In genomic region chr14:64891173-64891838, GRCh38 we compare ENCODE assay signal across 12 cellular contexts. TPM values are rescaled to one million over a fixed set of nuclear protein-coding genes. Genes with fewer than 3 reads are reported as not detected.
"Had no signal": no experiment of that assay in that cellular context is flagged by ENCODE, and none has a peak within 500 bp of the region (broad histone marks: within the 10 kb centered on the region; RNA-seq: fewer than 3 reads in every experiment).

No MANE protein-coding gene starts in this region.

- DNase-seq: activated CD4-positive, alpha-beta memory T cell treated with anti-CD3 and anti-CD28 coated beads for 36 hours; activated naive CD4-positive, alpha-beta T cell treated with Interleukin-2 at 50 U/mL for 16 hours; activated naive CD8-positive, alpha-beta T cell treated with anti-CD3 and anti-CD28 coated beads, Interleukin-2, amount 50 U/mL, for 24 hours; esophagus squamous epithelium; natural killer cell; stomach had no signal

- H3K27me3 ChIP-seq: ascending aorta, colonic mucosa, right atrium auricular region had no signal

- H3K9me3 ChIP-seq: ascending aorta, colonic mucosa, esophagus squamous epithelium, right atrium auricular region, stomach, thoracic aorta had no signal

- H3K4me1 ChIP-seq: ascending aorta, colonic mucosa, esophagus squamous epithelium, right atrium auricular region, stomach had no signal

- H3K4me3 ChIP-seq: ascending aorta, colonic mucosa, esophagus squamous epithelium, right atrium auricular region, stomach, thoracic aorta had no signal

- H3K27ac ChIP-seq: ascending aorta, colonic mucosa, esophagus squamous epithelium, right atrium auricular region, stomach, thoracic aorta, VCaP had no signal

- H3K36me3 ChIP-seq: ascending aorta, colonic mucosa, esophagus squamous epithelium, right atrium auricular region, stomach, thoracic aorta had no signal

RNA-seq across cellular contexts. Expression of gene GPX2, which starts 51.2 kb away (rescaled TPM):
- total RNA-seq: activated CD4-positive, alpha-beta memory T cell treated with anti-CD3 and anti-CD28 coated beads for 36 hours; activated T-cell treated with anti-CD3 and anti-CD28 coated beads, Interleukin-2, amount 50 U/mL, for 72 hours; ascending aorta; natural killer cell; right atrium auricular region had no signal
